ENCODE assay signal across 1 cellular context in the genomic region with DNA sequence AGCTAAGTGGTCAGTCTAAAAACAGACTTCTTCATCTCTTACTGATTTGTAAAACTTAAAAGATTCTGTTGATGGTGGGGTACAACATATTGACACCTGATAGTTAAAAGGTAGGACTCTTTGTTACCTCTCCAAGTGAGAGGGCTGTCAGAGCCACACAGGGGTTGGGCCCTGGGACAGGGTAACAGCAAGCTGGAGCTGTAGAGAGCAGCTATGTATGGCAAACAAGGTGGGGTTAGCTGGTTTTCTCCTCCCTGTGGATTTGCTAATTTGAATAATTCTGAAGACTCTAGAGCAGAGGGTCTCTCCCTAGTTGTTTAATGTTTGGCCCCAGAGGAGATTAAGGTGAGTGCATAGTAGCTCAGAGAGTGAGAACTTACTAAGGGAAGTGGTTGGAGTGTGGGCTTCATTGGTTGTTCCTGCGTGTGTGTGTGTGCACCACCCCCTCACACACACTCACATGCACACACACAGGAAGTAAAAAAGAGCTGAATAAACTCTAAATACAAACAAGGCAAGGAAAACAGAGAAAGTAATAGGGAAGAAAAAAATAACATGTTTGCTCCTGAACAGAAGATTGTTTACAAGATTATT.
TF ChIP-seq lines count a peak whose summit lies in the region.

No MANE protein-coding gene starts in this region.

TF ChIP-seq in WTC11, 78 proteins besides CTCF, POLR2A, EP300 and RAD21 (continued from another document):
- TF ChIP-seq, protein P1, sequence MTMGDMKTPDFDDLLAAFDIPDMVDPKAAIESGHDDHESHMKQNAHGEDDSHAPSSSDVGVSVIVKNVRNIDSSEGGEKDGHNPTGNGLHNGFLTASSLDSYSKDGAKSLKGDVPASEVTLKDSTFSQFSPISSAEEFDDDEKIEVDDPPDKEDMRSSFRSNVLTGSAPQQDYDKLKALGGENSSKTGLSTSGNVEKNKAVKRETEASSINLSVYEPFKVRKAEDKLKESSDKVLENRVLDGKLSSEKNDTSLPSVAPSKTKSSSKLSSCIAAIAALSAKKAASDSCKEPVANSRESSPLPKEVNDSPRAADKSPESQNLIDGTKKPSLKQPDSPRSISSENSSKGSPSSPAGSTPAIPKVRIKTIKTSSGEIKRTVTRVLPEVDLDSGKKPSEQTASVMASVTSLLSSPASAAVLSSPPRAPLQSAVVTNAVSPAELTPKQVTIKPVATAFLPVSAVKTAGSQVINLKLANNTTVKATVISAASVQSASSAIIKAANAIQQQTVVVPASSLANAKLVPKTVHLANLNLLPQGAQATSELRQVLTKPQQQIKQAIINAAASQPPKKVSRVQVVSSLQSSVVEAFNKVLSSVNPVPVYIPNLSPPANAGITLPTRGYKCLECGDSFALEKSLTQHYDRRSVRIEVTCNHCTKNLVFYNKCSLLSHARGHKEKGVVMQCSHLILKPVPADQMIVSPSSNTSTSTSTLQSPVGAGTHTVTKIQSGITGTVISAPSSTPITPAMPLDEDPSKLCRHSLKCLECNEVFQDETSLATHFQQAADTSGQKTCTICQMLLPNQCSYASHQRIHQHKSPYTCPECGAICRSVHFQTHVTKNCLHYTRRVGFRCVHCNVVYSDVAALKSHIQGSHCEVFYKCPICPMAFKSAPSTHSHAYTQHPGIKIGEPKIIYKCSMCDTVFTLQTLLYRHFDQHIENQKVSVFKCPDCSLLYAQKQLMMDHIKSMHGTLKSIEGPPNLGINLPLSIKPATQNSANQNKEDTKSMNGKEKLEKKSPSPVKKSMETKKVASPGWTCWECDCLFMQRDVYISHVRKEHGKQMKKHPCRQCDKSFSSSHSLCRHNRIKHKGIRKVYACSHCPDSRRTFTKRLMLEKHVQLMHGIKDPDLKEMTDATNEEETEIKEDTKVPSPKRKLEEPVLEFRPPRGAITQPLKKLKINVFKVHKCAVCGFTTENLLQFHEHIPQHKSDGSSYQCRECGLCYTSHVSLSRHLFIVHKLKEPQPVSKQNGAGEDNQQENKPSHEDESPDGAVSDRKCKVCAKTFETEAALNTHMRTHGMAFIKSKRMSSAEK (CRISPR knock-in tag; IDR thresholded peaks at IDR 0.05; ENCODE audit: borderline replicate concordance): no peak
- TF ChIP-seq ELF4 (CRISPR knock-in tag; IDR thresholded peaks at IDR 0.05; ENCODE audit: low read depth) (no peak), SMAD3 (CRISPR knock-in tag; IDR thresholded peaks at IDR 0.05; ENCODE audit: borderline replicate concordance) (no peak), ZBTB21 (CRISPR knock-in tag; IDR thresholded peaks at IDR 0.05; ENCODE audit: borderline replicate concordance) (no peak), GABPB1 (CRISPR knock-in tag; IDR thresholded peaks at IDR 0.05) (no peak), SMAD4 (CRISPR knock-in tag; IDR thresholded peaks at IDR 0.05) (no peak)
